ENCODE assay signal across 20 cellular contexts in genomic region chr14:100434911-100435455, GRCh38.
"Had no signal": no experiment of that assay in that cellular context is flagged by ENCODE, and none has a peak within 500 bp of the region (broad histone marks: within the 10 kb centered on the region; RNA-seq: fewer than 3 reads in every experiment).

No MANE protein-coding gene starts in this region.

- H3K36me3 Mint-ChIP-seq: activated CD8-positive, alpha-beta memory T cell treated with anti-CD3 and anti-CD28 coated beads, Interleukin-2, amount 10 ng/mL, durations not matched to agents 7 days and 5 days had no signal

- H3K9me3 Mint-ChIP-seq: activated T-cell treated with anti-CD3 and anti-CD28 coated beads, Interleukin-2, amount 50 U/mL, for 24 hours; immature natural killer cell; naive thymus-derived CD4-positive, alpha-beta T cell; stimulated activated naive CD8-positive, alpha-beta T cell treated with anti-CD3 and anti-CD28 coated beads, Interleukin-15, amount 100 ng/mL, for 72 hours had no signal

- H3K4me1 Mint-ChIP-seq: immature natural killer cell had no signal

- ATAC-seq: activated CD4-positive, CD25-positive, alpha-beta regulatory T cell treated with anti-CD3 and anti-CD28 coated beads, Interleukin-2, amount 50 U/mL, for 24 hours; left cardiac atrium; psoas muscle; stimulated activated naive CD8-positive, alpha-beta T cell treated with anti-CD3 and anti-CD28 coated beads, Interleukin-15, amount 100 ng/mL, for 72 hours; T-helper 17 cell had no signal

- H3K27ac Mint-ChIP-seq: activated CD8-positive, alpha-beta memory T cell treated with anti-CD3 and anti-CD28 coated beads, Interleukin-2, amount 10 ng/mL, durations not matched to agents 7 days and 5 days; activated naive CD8-positive, alpha-beta T cell had no signal

- FAIRE-seq: TTC549, urothelium cell line had no signal

- DNase-seq: activated CD4-positive, alpha-beta T cell treated with anti-CD3 and anti-CD28 coated beads, Interleukin-2, amount 50 U/mL, for 4 hours; activated effector memory CD4-positive, alpha-beta T cell treated with Interleukin-2 at 50 U/mL for 16 hours; activated T-cell treated with anti-CD3 and anti-CD28 coated beads, Interleukin-2, amount 50 U/mL, for 24 hours; amygdala; dorsolateral prefrontal cortex; immature natural killer cell; left cardiac atrium; naive thymus-derived CD4-positive, alpha-beta T cell; psoas muscle; stimulated activated CD4-positive, alpha-beta T cell treated with anti-CD3 and anti-CD28 coated beads, Interleukin-4, amount 100 ng/mL, for 1 hour; stimulated activated CD8-positive, alpha-beta memory T cell treated with anti-CD3 and anti-CD28 coated beads, Interleukin-4, amount 100 ng/mL, for 48 hours; stimulated activated naive CD8-positive, alpha-beta T cell treated with anti-CD3 and anti-CD28 coated beads, Interleukin-15, amount 100 ng/mL, for 72 hours; T-helper 17 cell; testis had no signal

- H3K27me3 ChIP-seq: dorsolateral prefrontal cortex, esophagus muscularis mucosa, testis had no signal

- H3K27me3 Mint-ChIP-seq: activated CD8-positive, alpha-beta memory T cell treated with anti-CD3 and anti-CD28 coated beads, Interleukin-2, amount 10 ng/mL, durations not matched to agents 7 days and 5 days; activated naive CD8-positive, alpha-beta T cell; activated T-cell treated with anti-CD3 and anti-CD28 coated beads, Interleukin-2, amount 50 U/mL, for 24 hours; stimulated activated naive CD8-positive, alpha-beta T cell treated with anti-CD3 and anti-CD28 coated beads, Interleukin-15, amount 100 ng/mL, for 72 hours; T-helper 17 cell had no signal

- H3K4me3 ChIP-seq: dorsolateral prefrontal cortex, esophagus muscularis mucosa, psoas muscle, testis had no signal

- H3K36me3 ChIP-seq: esophagus muscularis mucosa had no signal

- H3K27ac ChIP-seq: esophagus muscularis mucosa, psoas muscle, testis had no signal

- H3K4me1 ChIP-seq: testis had no signal

- H3K4me3 Mint-ChIP-seq: activated CD8-positive, alpha-beta memory T cell treated with anti-CD3 and anti-CD28 coated beads, Interleukin-2, amount 10 ng/mL, durations not matched to agents 7 days and 5 days; activated naive CD8-positive, alpha-beta T cell; activated T-cell treated with anti-CD3 and anti-CD28 coated beads, Interleukin-2, amount 50 U/mL, for 24 hours; immature natural killer cell; naive thymus-derived CD4-positive, alpha-beta T cell; stimulated activated naive CD8-positive, alpha-beta T cell treated with anti-CD3 and anti-CD28 coated beads, Interleukin-15, amount 100 ng/mL, for 72 hours; T-helper 17 cell had no signal

- H3K9me3 ChIP-seq: esophagus muscularis mucosa, psoas muscle, testis had no signal
